ENCODE assay signal across 8 cellular contexts in the genomic region with DNA sequence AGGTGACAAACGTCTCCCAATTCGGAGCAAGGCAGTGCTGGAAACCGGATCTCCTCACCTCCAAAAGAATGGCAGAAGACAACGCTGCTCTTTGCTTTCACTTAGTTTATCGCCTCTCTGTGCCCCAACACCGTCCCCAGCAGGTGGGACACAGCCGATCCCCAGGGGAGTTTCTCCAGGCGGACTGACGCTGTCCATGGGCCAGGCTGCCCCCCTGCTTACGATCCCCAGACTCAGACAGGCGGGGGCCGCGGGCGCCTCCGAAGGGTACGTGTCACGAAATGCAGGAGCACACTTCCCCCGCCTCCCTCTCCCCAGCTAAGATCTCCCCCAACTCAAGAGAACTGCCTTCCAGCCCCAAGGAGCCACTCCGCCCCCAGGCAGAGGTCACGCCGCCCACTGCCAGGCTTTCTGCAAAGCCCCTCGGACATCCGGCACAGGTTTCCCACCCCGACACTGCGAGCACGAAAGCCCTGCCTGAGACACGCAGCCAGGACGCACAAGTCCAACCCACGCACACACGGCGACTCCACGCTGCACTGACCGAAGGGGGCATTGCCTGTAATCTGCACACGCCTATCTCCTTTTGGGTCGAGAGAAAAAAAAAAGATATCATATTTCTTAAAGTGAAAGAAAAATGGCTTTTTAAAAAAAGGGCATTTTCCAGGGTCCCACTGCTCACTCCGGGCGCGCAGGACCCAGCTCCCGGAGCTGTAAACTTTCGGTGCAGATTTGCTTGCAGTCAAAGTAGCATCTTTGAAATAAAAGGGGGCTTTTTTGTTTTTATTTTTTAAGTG. TPM values are rescaled to one million over a fixed set of nuclear protein-coding genes. Genes with fewer than 3 reads are reported as not detected.
DNase-seq lines count a peak whose midpoint lies in the region; ATAC-seq and TF ChIP-seq lines count a peak whose summit lies in the region.

No MANE protein-coding gene starts in this region.

- CTCF ChIA-PET in PC-9 (lab: Charles Lee): interaction anchor here (0.6 kb wide), 2 partner anchors 233 to 618 kb away, joined by 3 to 4 read pairs; no protein-coding TSS in a partner anchor

- DNase-seq in DMS 273 treated with DMSO at 0.1 percent for 48 hours (lab: John Stamatoyannopoulos, UW) (peak; percentile 3), H7 (peak; percentile 85), PC-9 (peak; percentile 51 to 67), colonic mucosa (peak; percentile 62), KG1 (lab: John Stamatoyannopoulos, UW) (no peak)
- DNase-seq in stimulated activated CD8-positive, alpha-beta memory T cell treated with anti-CD3 and anti-CD28 coated beads, Interleukin-4, amount 100 ng/mL, for 24 hours (ENCODE audit: low read depth): peak; percentile 1

- H3K36me3 ChIP-seq in H7 (replicated peaks; ENCODE audit: control insufficient read depth, insufficient read depth, low read length) (peaks cover 14% of the 10 kb centered on the region), PC-9 (ENCODE audit: low read depth) (peaks cover 9% of the 10 kb centered on the region; the same call in 1 of the 2 replicates), colonic mucosa (no peaks in the 10 kb centered on the region)

- intact Hi-C loops in PC-9 (cut with micrococcal nuclease; ENCODE audit: unreplicated experiment) (loop anchor here (1.0 kb wide), 2 partner anchors 563 to 660 kb away; no protein-coding TSS in a partner anchor), colonic mucosa (cut with DNase I) (loop anchor here (10.0 kb wide), 2 partner anchors 84 to 474 kb away; no protein-coding TSS in a partner anchor)

- H3K27ac ChIP-seq in PC-9 (peak overlapping the region; percentile 72), colonic mucosa (peak overlapping the region; percentile 98), layer of hippocampus (ENCODE audit: low read depth, low read length) (peak overlapping the region; percentile 89)

- H3K4me1 ChIP-seq in PC-9 (replicated peaks; ENCODE audit: insufficient read depth) (peaks cover 20% of the 10 kb centered on the region), colonic mucosa (no peaks in the 10 kb centered on the region)

- peaks cover 20% of the 10 kb centered on the region for H4K20me1 ChIP-seq in PC-9 (ENCODE audit: insufficient read depth)

- H3F3A ChIP-seq in PC-9 (ENCODE audit: insufficient read depth, low read depth): no peaks in the 10 kb centered on the region; the same call in 1 of the 2 replicates

- H3K9me3 ChIP-seq in PC-9 (ENCODE audit: insufficient read depth, low read depth): no peaks in the 10 kb centered on the region
- no peaks in the 10 kb centered on the region for H3K9me3 ChIP-seq in colonic mucosa

- no peak for TF ChIP-seq CTCF in PC-9 (conservative IDR thresholded peaks at IDR 0.05)
- TF ChIP-seq CTCF in colonic mucosa (IDR thresholded peaks at IDR 0.05): no peak

- no peaks in the 10 kb centered on the region; the same call in 1 of the 2 replicates for H3K27me3 ChIP-seq in H7 (ENCODE audit: control insufficient read depth, insufficient read depth, low read length)
- no peaks in the 10 kb centered on the region for H3K27me3 ChIP-seq in PC-9 (ENCODE audit: insufficient read depth, low read depth)
- H3K27me3 ChIP-seq in colonic mucosa: no peaks in the 10 kb centered on the region
- no peaks in the 10 kb centered on the region for H3K27me3 ChIP-seq in layer of hippocampus (ENCODE audit: control insufficient read depth, insufficient read depth, low read length)

- H3K4me3 ChIP-seq in H7 (ENCODE audit: insufficient read depth, low read depth, low read length): peak overlapping the region; percentile 100
- peak overlapping the region; percentile 94 for H3K4me3 ChIP-seq in PC-9
- peak overlapping the region; percentile 55 for H3K4me3 ChIP-seq in colonic mucosa

- peak overlapping the region; percentile 97 to 99 for H3K9ac ChIP-seq in colonic mucosa (ENCODE audit: low read depth in 2 of 2, low read length in 2 of 2)

- no TSS peak for BruUV-seq in PC-9 (replicated peaks; lab: Mats Ljungman, UMichigan)

- H3K4me2 ChIP-seq in PC-9: peak overlapping the region; percentile 91

- no peak for ATAC-seq in GM18502 (IDR thresholded peaks at IDR 0.05; ENCODE audit: poor library complexity, unreplicated experiment)

- H3K9me2 ChIP-seq in PC-9 (ENCODE audit: insufficient read depth): no peaks in the 10 kb centered on the region

- peak overlapping the region; percentile 87 for H2AFZ ChIP-seq in PC-9

- peaks cover 56% of the 10 kb centered on the region for H3K79me2 ChIP-seq in PC-9 (ENCODE audit: low read depth)

- POLR2A ChIA-PET in PC-9 (lab: Charles Lee; ENCODE audit: unreplicated experiment): interaction anchor here (0.6 kb wide), 4 partner anchors 406 to 1865 kb away, joined by 3 to 4 read pairs (median 4); no protein-coding TSS in a partner anchor

RNA-seq across cellular contexts. Expression of a gene that starts 1.9 kb away (rescaled TPM):
- total RNA-seq in H7 (2014; rRNA removed; shearing (Covaris generic)): 58.5 and 60.6 TPM in 2 replicates
- total RNA-seq in PC-9 (2021): 13.4 and 15.8 TPM in 2 replicates
- 10 to 100 TPM; 27.9 to 83.3 TPM for total RNA-seq in colonic mucosa
